ENCODE assay signal across 24 cellular contexts in genomic region chr16:50046853-50047252, GRCh38. TPM values are rescaled to one million over a fixed set of nuclear protein-coding genes. Genes with fewer than 3 reads are reported as not detected.
DNase-seq lines count a peak whose midpoint lies in the region; ATAC-seq and TF ChIP-seq lines count a peak whose summit lies in the region.
"Had no signal": no experiment of that assay in that cellular context is flagged by ENCODE, and none has a peak within 500 bp of the region (broad histone marks: within the 10 kb centered on the region; RNA-seq: fewer than 3 reads in every experiment).

No MANE protein-coding gene starts in this region.

- ATAC-seq in T-helper 17 cell = no peak
- ATAC-seq: GM12878 had no signal

- peaks cover 2% of the 10 kb centered on the region for H3K36me3 Mint-ChIP-seq in T-helper 17 cell (ENCODE audit: low read depth)
- no peaks in the 10 kb centered on the region for H3K36me3 Mint-ChIP-seq in dendritic cell treated with granulocyte-macrophage colony-stimulating factor and Interleukin-4, amounts not matched to agents 40 ng/mL and 50 ng/mL, for 4 days (ENCODE audit: low read depth)
- H3K36me3 Mint-ChIP-seq: CD14-positive monocyte; CD4-positive, alpha-beta memory T cell; CD4-positive, CD25-positive, alpha-beta regulatory T cell; CD8-positive, alpha-beta memory T cell had no signal

- H3K4me3 ChIP-seq in HEK293 (ENCODE audit: low read depth, low read length) = no peak overlapping the region
- H3K4me3 ChIP-seq: BLaER1, GM12878 had no signal

- H3K27ac ChIP-seq in HEK293 (ENCODE audit: extremely low read depth, low read depth, low read length) = no peak overlapping the region
- H3K27ac ChIP-seq: BLaER1 had no signal

- H3K4me1 Mint-ChIP-seq in T-helper 17 cell = no peaks in the 10 kb centered on the region
- H3K4me1 Mint-ChIP-seq in dendritic cell treated with granulocyte-macrophage colony-stimulating factor and Interleukin-4, amounts not matched to agents 40 ng/mL and 50 ng/mL, for 4 days (ENCODE audit: low read depth) = peaks cover 6% of the 10 kb centered on the region
- H3K4me1 Mint-ChIP-seq: CD4-positive, alpha-beta memory T cell; CD4-positive, CD25-positive, alpha-beta regulatory T cell; CD8-positive, alpha-beta memory T cell had no signal

- POLR2A ChIA-PET in HEK293 (lab: Yijun Ruan, JAX) = interaction anchor here (0.6 to 1.8 kb wide), 2 partner anchors 19 to 265 kb away, joined by 4 read pairs; partner anchors contain the start of gene HEATR3

- H3K9me3 ChIP-seq in HEK293 (ENCODE audit: control insufficient read depth, insufficient read depth, low read depth, low read length) (no peaks in the 10 kb centered on the region), T-helper 17 cell (ENCODE audit: control insufficient read depth, low read length, poor library complexity, severe bottlenecking) (no peaks in the 10 kb centered on the region)
- H3K9me3 ChIP-seq: BE2C, BLaER1 had no signal

- no peak for TF ChIP-seq CTCF in HEK293 (tag by site-specific recombination; IDR thresholded peaks at IDR 0.05)

- CTCF ChIA-PET in HEK293 (lab: Yijun Ruan, JAX) = interaction anchor here (0.6 to 0.7 kb wide), 2 partner anchors 20 to 172 kb away, joined by 3 read pairs; no protein-coding TSS in a partner anchor

- DNase-seq in T-helper 17 cell (no peak), HUDEP-2 (lab: John Stamatoyannopoulos, UW; ENCODE audit: unreplicated experiment in 76 of 76) (no peak)
- DNase-seq in activated T-cell treated with anti-CD3 and anti-CD28 coated beads, Interleukin-2, amount 50 U/mL, for 48 hours = no peak
- DNase-seq in activated CD4-positive, alpha-beta T cell treated with anti-CD3 and anti-CD28 coated beads, Interleukin-2, amount 50 U/mL, for 4 hours = no peak
- DNase-seq: 8988T; ACHN; BE2C; C1 segment of cervical spinal cord; CD4-positive, alpha-beta memory T cell; CD4-positive, CD25-positive, alpha-beta regulatory T cell; CD8-positive, alpha-beta memory T cell; COR-L47; DMS 273 treated with DMSO at 0.1 percent for 48 hours; DMS153; DMS53; DMS79; DND-41; EL; GDM1 had no signal

- no peaks in the 10 kb centered on the region for H3K9me3 Mint-ChIP-seq in dendritic cell treated with granulocyte-macrophage colony-stimulating factor and Interleukin-4, amounts not matched to agents 40 ng/mL and 50 ng/mL, for 4 days

- H3K27me3 Mint-ChIP-seq in T-helper 17 cell = peaks cover 40% of the 10 kb centered on the region
- H3K27me3 Mint-ChIP-seq in dendritic cell treated with granulocyte-macrophage colony-stimulating factor and Interleukin-4, amounts not matched to agents 40 ng/mL and 50 ng/mL, for 4 days = no peaks in the 10 kb centered on the region

- H3K27ac Mint-ChIP-seq in T-helper 17 cell = peak overlapping the region; percentile 83
- peak overlapping the region; percentile 5 for H3K27ac Mint-ChIP-seq in dendritic cell treated with granulocyte-macrophage colony-stimulating factor and Interleukin-4, amounts not matched to agents 40 ng/mL and 50 ng/mL, for 4 days
- H3K27ac Mint-ChIP-seq: CD14-positive monocyte; CD4-positive, alpha-beta memory T cell; CD4-positive, CD25-positive, alpha-beta regulatory T cell had no signal

- no peaks in the 10 kb centered on the region for H3K4me1 ChIP-seq in HEK293 (ENCODE audit: control insufficient read depth, insufficient read depth, low read length)
- H3K4me1 ChIP-seq: BE2C, BLaER1 had no signal

- H3K36me3 ChIP-seq in HEK293 (ENCODE audit: control insufficient read depth in 2 of 2, insufficient read depth in 1 of 2, low read length in 2 of 2) = no peaks in the 10 kb centered on the region
- H3K36me3 ChIP-seq: BE2C, BLaER1 had no signal

- intact Hi-C loops in dendritic cell treated with granulocyte-macrophage colony-stimulating factor and Interleukin-4, amounts not matched to agents 40 ng/mL and 50 ng/mL, for 4 days (cut with micrococcal nuclease) = no loop called here

- H3K4me3 Mint-ChIP-seq in T-helper 17 cell = no peak overlapping the region
- H3K4me3 Mint-ChIP-seq in dendritic cell treated with granulocyte-macrophage colony-stimulating factor and Interleukin-4, amounts not matched to agents 40 ng/mL and 50 ng/mL, for 4 days = no peak overlapping the region
- H3K4me3 Mint-ChIP-seq: CD14-positive monocyte; CD4-positive, alpha-beta memory T cell; CD4-positive, CD25-positive, alpha-beta regulatory T cell; CD8-positive, alpha-beta memory T cell had no signal

TF ChIP-seq in HEK293, 187 proteins besides CTCF, POLR2A, EP300 and RAD21:
- TF ChIP-seq ZNF48 (tag by site-specific recombination; IDR thresholded peaks at IDR 0.05) = no peak
- TF ChIP-seq ELK4 (IDR thresholded peaks at IDR 0.05; ENCODE audit: borderline replicate concordance, low read depth, low read length) = no peak
- TF ChIP-seq ZNF121 (tag by site-specific recombination; IDR thresholded peaks at IDR 0.05) = peak; percentile 65; the same call in 1 of the 2 replicates

RNA-seq across cellular contexts. Expression of gene HEATR3, which starts 18.9 kb away (rescaled TPM):
- 10 to 100 TPM; 10.9 to 12.0 TPM for total RNA-seq in T-helper 17 cell

RNA-seq across cellular contexts. Expression of gene CNEP1R1, which starts 21.8 kb away (rescaled TPM):
- 10 to 100 TPM; 32.6 to 32.8 TPM for total RNA-seq in T-helper 17 cell
